Comparison of ENCODE assay signal across 2 cellular contexts in the genomic region with DNA sequence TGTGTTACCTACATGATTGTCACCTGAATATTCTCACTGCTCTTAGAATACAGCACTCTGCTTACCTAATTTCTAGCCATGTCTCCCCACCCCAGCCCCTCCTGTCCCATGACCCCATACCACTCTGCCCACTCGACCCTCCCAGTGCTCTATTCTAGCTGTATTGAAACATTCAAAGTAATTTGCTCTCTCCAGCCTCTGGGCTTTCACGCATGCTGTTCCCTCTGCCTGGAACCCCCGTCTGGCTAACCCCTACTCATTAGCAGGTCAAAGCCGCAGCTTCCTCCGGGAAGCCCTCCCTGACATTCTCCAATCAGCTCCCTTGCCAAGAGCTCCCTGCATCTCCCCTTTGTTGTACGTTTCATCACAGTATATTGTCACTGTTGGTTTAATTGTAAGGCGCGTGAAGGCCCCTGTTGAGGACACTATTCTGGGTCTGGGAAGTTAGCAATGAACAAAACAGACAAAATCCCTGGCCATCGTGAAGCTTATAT.
TF ChIP-seq lines count a peak whose summit lies in the region.

No MANE protein-coding gene starts in this region.

TF ChIP-seq in GM23338, 12 proteins besides CTCF, POLR2A, EP300 and RAD21:
- TF ChIP-seq ZNF331 (CRISPR knock-in tag; IDR thresholded peaks at IDR 0.05; ENCODE audit: low read depth), result no peak

TF ChIP-seq in H1, 55 proteins besides CTCF, POLR2A, EP300 and RAD21:
- TF ChIP-seq RNF2 (IDR thresholded peaks at IDR 0.05; ENCODE audit: borderline replicate concordance, low read depth, low read length, missing control alignments, poor library complexity, severe bottlenecking) (no peak), HDAC2 (IDR thresholded peaks at IDR 0.05; ENCODE audit: borderline replicate concordance in 1 of 2, low read depth in 2 of 2, low read length in 2 of 2) (0 out of 4 replicates have a peak, but pooled peaks of 1 of the 2 experiments have one; percentile 61), SAP30 (IDR thresholded peaks at IDR 0.05; ENCODE audit: insufficient read depth, insufficient replicate concordance, low read length) (no peak), KDM1A (IDR thresholded peaks at IDR 0.05; ENCODE audit: borderline replicate concordance, low read length) (peak; percentile 96; the same call in 1 of the 2 replicates), CHD2 (IDR thresholded peaks at IDR 0.05; ENCODE audit: low read length) (no peak), EGR1 (IDR thresholded peaks at IDR 0.05; ENCODE audit: borderline replicate concordance, low read depth, low read length) (0 out of 2 replicates have a peak, but pooled peaks have one; percentile 15)
- TF ChIP-seq, protein P1, sequence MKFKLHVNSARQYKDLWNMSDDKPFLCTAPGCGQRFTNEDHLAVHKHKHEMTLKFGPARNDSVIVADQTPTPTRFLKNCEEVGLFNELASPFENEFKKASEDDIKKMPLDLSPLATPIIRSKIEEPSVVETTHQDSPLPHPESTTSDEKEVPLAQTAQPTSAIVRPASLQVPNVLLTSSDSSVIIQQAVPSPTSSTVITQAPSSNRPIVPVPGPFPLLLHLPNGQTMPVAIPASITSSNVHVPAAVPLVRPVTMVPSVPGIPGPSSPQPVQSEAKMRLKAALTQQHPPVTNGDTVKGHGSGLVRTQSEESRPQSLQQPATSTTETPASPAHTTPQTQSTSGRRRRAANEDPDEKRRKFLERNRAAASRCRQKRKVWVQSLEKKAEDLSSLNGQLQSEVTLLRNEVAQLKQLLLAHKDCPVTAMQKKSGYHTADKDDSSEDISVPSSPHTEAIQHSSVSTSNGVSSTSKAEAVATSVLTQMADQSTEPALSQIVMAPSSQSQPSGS (IDR thresholded peaks at IDR 0.05; ENCODE audit: low read length), result no peak
